Comparison of ENCODE assay signal across 13 cellular contexts in genomic region chr3:41198046-41198445, GRCh38. TPM values are rescaled to one million over a fixed set of nuclear protein-coding genes. Genes with fewer than 3 reads are reported as not detected.
DNase-seq lines count a peak whose midpoint lies in the region; ATAC-seq and TF ChIP-seq lines count a peak whose summit lies in the region.
"Had no signal": no experiment of that assay in that cellular context is flagged by ENCODE, and none has a peak within 500 bp of the region (broad histone marks: within the 10 kb centered on the region; RNA-seq: fewer than 3 reads in every experiment).

No MANE protein-coding gene starts in this region.

- POLR2A ChIA-PET in WTC11 (lab: Charles Lee), result interaction anchor here (1.2 to 1.9 kb wide), 2 partner anchors 351 to 692 kb away, joined by 4 to 6 read pairs; partner anchors contain the start of gene ZNF620

- peaks cover 3% of the 10 kb centered on the region for H3K4me1 ChIP-seq in ACC112 (ENCODE audit: control insufficient read depth, insufficient read depth, low read length, unreplicated experiment)

- H3K27ac Mint-ChIP-seq in Calu3 (ENCODE audit: unreplicated experiment), result no peak overlapping the region
- no peak overlapping the region for H3K27ac Mint-ChIP-seq in WTC11
- peak overlapping the region; percentile 90 for H3K27ac Mint-ChIP-seq in memory B cell

- peak overlapping the region; percentile 93 for H3K4me3 ChIP-seq in ACC112 (ENCODE audit: low read depth, low read length)

- H3K27ac ChIP-seq in ACC112 (ENCODE audit: low read depth, low read length), result no peak overlapping the region

- no peak for ATAC-seq in WTC11
- ATAC-seq in memory B cell (ENCODE audit: low read depth), result no peak
- no peak for ATAC-seq in HG03280 (IDR thresholded peaks at IDR 0.05; ENCODE audit: unreplicated experiment)

- H2AFZ ChIP-seq in ACC112 (ENCODE audit: low read length, unreplicated experiment), result no peak overlapping the region

- H3K9me3 Mint-ChIP-seq in Calu3 (ENCODE audit: low read depth, unreplicated experiment) (no peaks in the 10 kb centered on the region), WTC11 (no peaks in the 10 kb centered on the region), memory B cell (no peaks in the 10 kb centered on the region)

- H3K27me3 Mint-ChIP-seq in Calu3 (ENCODE audit: unreplicated experiment), result no peaks in the 10 kb centered on the region
- H3K27me3 Mint-ChIP-seq in WTC11 (ENCODE audit: low read depth), result no peaks in the 10 kb centered on the region
- no peaks in the 10 kb centered on the region for H3K27me3 Mint-ChIP-seq in memory B cell

- DNase-seq in Calu3, result no peak
- DNase-seq in WTC11 (ENCODE audit: low spot score), result no peak
- no peak for DNase-seq in memory B cell (ENCODE audit: low spot score in 2 of 2)
- no peak for DNase-seq in stimulated activated naive CD4-positive, alpha-beta T cell (lab: John Stamatoyannopoulos, UW)
- no peak for DNase-seq in midbrain (lab: John Stamatoyannopoulos, UW)
- no peak for DNase-seq in activated CD4-positive, alpha-beta T cell treated with anti-CD3 and anti-CD28 coated beads for 1 hour
- DNase-seq: activated CD4-positive, CD25-positive, alpha-beta regulatory T cell treated with anti-CD3 and anti-CD28 coated beads, Interleukin-2, amount 50 U/mL, for 72 hours; DMS 273 treated with DMSO at 0.1 percent for 48 hours; esophagus squamous epithelium; IMR-90; NCI-H2171 treated with DMSO at 0.1 percent for 48 hours had no signal

- no peaks in the 10 kb centered on the region for H3K27me3 ChIP-seq in ACC112 (ENCODE audit: insufficient read depth, low read length)
- H3K27me3 ChIP-seq: esophagus squamous epithelium had no signal

- H3K79me2 ChIP-seq in ACC112 (ENCODE audit: control insufficient read depth, insufficient read depth, low read length, unreplicated experiment), result peaks cover 35% of the 10 kb centered on the region

- no peak for TF ChIP-seq CTCF in Calu3 (IDR thresholded peaks at IDR 0.05; ENCODE audit: unreplicated experiment)
- TF ChIP-seq CTCF in WTC11 (IDR thresholded peaks at IDR 0.05), result no peak

- CTCF ChIA-PET in Calu3 (lab: Charles Lee), result no interaction called here
- CTCF ChIA-PET in WTC11 (lab: Charles Lee), result interaction anchor here (1.3 to 2.3 kb wide), 3 partner anchors 7 to 164 kb away, joined by 3 to 6 read pairs (median 5); no protein-coding TSS in a partner anchor

- H3K4me1 Mint-ChIP-seq in Calu3 (ENCODE audit: low read depth, unreplicated experiment) (peaks cover 14% of the 10 kb centered on the region), WTC11 (peaks cover 27% of the 10 kb centered on the region), memory B cell (peaks cover 21% of the 10 kb centered on the region)

- H3K36me3 Mint-ChIP-seq in Calu3 (ENCODE audit: insufficient read depth, unreplicated experiment), result peaks cover 32% of the 10 kb centered on the region
- H3K36me3 Mint-ChIP-seq in WTC11, result no peaks in the 10 kb centered on the region
- peaks cover 2% of the 10 kb centered on the region for H3K36me3 Mint-ChIP-seq in memory B cell

- H3K4me3 Mint-ChIP-seq in Calu3 (ENCODE audit: low read depth, unreplicated experiment) (peak overlapping the region; percentile 88), WTC11 (peak overlapping the region; percentile 85), memory B cell (peak overlapping the region; percentile 96)

- intact Hi-C loops in Calu3 (cut with micrococcal nuclease; ENCODE audit: unreplicated experiment), result no loop called here

- TSS peak; percentile 79 for BruUV-seq in Calu3 (replicated peaks; lab: Mats Ljungman, UMichigan)

- no peaks in the 10 kb centered on the region for H3K36me3 ChIP-seq in ACC112 (ENCODE audit: insufficient read depth, low read length)
- H3K36me3 ChIP-seq: esophagus squamous epithelium had no signal

TF ChIP-seq in WTC11, 78 proteins besides CTCF, POLR2A, EP300 and RAD21:
- TF ChIP-seq ZNF317 (CRISPR knock-in tag; IDR thresholded peaks at IDR 0.05; ENCODE audit: borderline replicate concordance, low read depth) (no peak), ZNF263 (CRISPR knock-in tag; IDR thresholded peaks at IDR 0.05; ENCODE audit: low read depth) (no peak), NFATC4 (CRISPR knock-in tag; IDR thresholded peaks at IDR 0.05) (no peak), ZNF416 (CRISPR knock-in tag; IDR thresholded peaks at IDR 0.05) (no peak)

RNA-seq across cellular contexts. Expression of gene CTNNB1, which starts 1.3 kb away (rescaled TPM):
- total RNA-seq in Calu3 (2022) (252 and 258 TPM in 2 replicates), WTC11 (2021) (387 to 436 TPM (median 432 TPM) in 3 replicates)
